8 cellular contexts compared by ENCODE assay signal in the genomic region with DNA sequence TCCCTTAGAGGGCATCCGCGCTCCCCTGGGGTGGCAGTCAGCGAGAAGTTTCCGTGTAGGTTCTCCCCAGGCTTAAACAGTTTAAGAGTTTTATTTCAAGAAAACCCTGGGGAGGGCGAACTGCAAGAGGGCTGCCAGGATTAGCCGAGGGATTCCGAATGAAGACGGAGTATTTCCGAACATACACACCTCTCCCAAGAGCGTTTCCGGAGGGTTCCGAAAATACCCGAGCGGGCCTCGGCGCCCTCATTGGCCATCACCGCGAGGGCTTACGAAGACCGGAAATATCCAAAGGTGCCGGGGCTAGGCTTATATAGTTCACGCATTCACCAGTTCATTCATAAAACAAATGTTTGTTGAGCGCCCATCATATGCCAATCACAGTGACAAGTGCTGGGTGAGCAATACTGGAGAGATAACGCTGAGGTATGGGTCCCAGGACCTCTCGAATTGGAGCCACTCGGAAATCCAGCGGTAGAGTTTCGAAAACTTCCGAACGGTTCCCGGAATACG.
DNase-seq lines count a peak whose midpoint lies in the region; ATAC-seq lines count a peak whose summit lies in the region.

No MANE protein-coding gene starts in this region.

- peaks cover 42% of the 10 kb centered on the region for H3K36me3 Mint-ChIP-seq in central memory CD8-positive, alpha-beta T cell (ENCODE audit: insufficient read depth)

- peak; percentile 52 for ATAC-seq in GM19023 (IDR thresholded peaks at IDR 0.05; ENCODE audit: unreplicated experiment)
- peak; percentile 53 for ATAC-seq in HG03280 (IDR thresholded peaks at IDR 0.05; ENCODE audit: unreplicated experiment)
- ATAC-seq in central memory CD8-positive, alpha-beta T cell (replicated peaks; ENCODE audit: extremely low read depth, poor library complexity, severe bottlenecking): peak; percentile 81

- no peaks in the 10 kb centered on the region for H3K9me3 Mint-ChIP-seq in central memory CD8-positive, alpha-beta T cell

- peak overlapping the region; percentile 97 for H3K4me3 Mint-ChIP-seq in central memory CD8-positive, alpha-beta T cell

- H3K27ac Mint-ChIP-seq in central memory CD8-positive, alpha-beta T cell (ENCODE audit: low read depth): peak overlapping the region; percentile 99

- in situ Hi-C loops in ACHN (cut with HindIII; ENCODE audit: low pct_ligation_motif_present, low pct_unique_long_range_greater_than_20kb, low sequenced_read_pairs): no loop called here

- peak; percentile 94 for DNase-seq in ACHN
- peak; percentile 93 for DNase-seq in NCI-H345 (lab: John Stamatoyannopoulos, UW)
- peak; percentile 89 for DNase-seq in activated CD4-positive, CD25-positive, alpha-beta regulatory T cell treated with anti-CD3 and anti-CD28 coated beads, Interleukin-2, amount 50 U/mL, for 16 hours (ENCODE audit: low read depth, low spot score)
- peak; percentile 92 to 94 for DNase-seq in central memory CD8-positive, alpha-beta T cell (ENCODE audit: low spot score in 2 of 2)
- peak; percentile 97 for DNase-seq in islet precursor cell
- peak; percentile 87 to 96 for DNase-seq in stimulated activated CD4-positive, alpha-beta T cell treated with anti-CD3 and anti-CD28 coated beads, Interleukin-12 subunit alpha, Interleukin-12 subunit beta, amount 100 ng/mL, for 24 hours (ENCODE audit: low read depth in 2 of 2)

- no peaks in the 10 kb centered on the region for H3K27me3 Mint-ChIP-seq in central memory CD8-positive, alpha-beta T cell

- H3K4me1 Mint-ChIP-seq in central memory CD8-positive, alpha-beta T cell: peaks cover 79% of the 10 kb centered on the region

Comparison
In these comparisons a context has a peak if more than half of its experiments do, and no peak if none do; other contexts are left out.
1. Peak in every context shown above with its lines: DNase-seq and ATAC-seq.